Comparison of ENCODE assay signal across 22 cellular contexts in genomic region chr2:31018280-31018679, GRCh38.
DNase-seq lines count a peak whose midpoint lies in the region; ATAC-seq and TF ChIP-seq lines count a peak whose summit lies in the region.
"Had no signal": no experiment of that assay in that cellular context is flagged by ENCODE, and none has a peak within 500 bp of the region (broad histone marks: within the 10 kb centered on the region; RNA-seq: fewer than 3 reads in every experiment).

No MANE protein-coding gene starts in this region.

- H3K4me1 ChIP-seq in heart right ventricle (no peaks in the 10 kb centered on the region), neuronal stem cell (ENCODE audit: control insufficient read depth in 2 of 2, insufficient read depth in 1 of 2, low read depth in 1 of 2, low read length in 2 of 2) (peaks cover 0 to 4% of the 10 kb centered on the region in 2 donors)
- H3K4me1 ChIP-seq in CD8-positive, alpha-beta memory T cell (ENCODE audit: insufficient read depth, low read length): no peaks in the 10 kb centered on the region
- H3K4me1 ChIP-seq: A549, BE2C, Caco-2, HAP-1 had no signal

- no peak overlapping the region for H3K4me2 ChIP-seq in neuronal stem cell (ENCODE audit: insufficient read depth, low read length, poor library complexity, severe bottlenecking)
- H3K4me2 ChIP-seq: A549; BLaER1 treated with 17β-estradiol and CSF1 and Interleukin-3, amounts not matched to agents 10 nM and 100 nM had no signal

- H3K4ac ChIP-seq in neuronal stem cell (ENCODE audit: low read length): no peak overlapping the region

- peak overlapping the region in 1 of 5 experiments; percentile 3 for H3K4me3 Mint-ChIP-seq in brain
- H3K4me3 Mint-ChIP-seq in CD8-positive, alpha-beta memory T cell: no peak overlapping the region
- H3K4me3 Mint-ChIP-seq: CD14-positive monocyte; CD4-positive, alpha-beta T cell; HFFc6 had no signal

- no peaks in the 10 kb centered on the region for H3K36me3 Mint-ChIP-seq in brain
- H3K36me3 Mint-ChIP-seq in CD8-positive, alpha-beta memory T cell: no peaks in the 10 kb centered on the region
- H3K36me3 Mint-ChIP-seq: CD14-positive monocyte had no signal

- no peak overlapping the region for H3K27ac ChIP-seq in heart right ventricle
- H3K27ac ChIP-seq in neuronal stem cell (replicated peaks; ENCODE audit: low read length): no peak overlapping the region
- H3K27ac ChIP-seq in CD8-positive, alpha-beta memory T cell (ENCODE audit: low read depth, low read length): no peak overlapping the region
- H3K27ac ChIP-seq: A549; BLaER1 treated with 17β-estradiol and CSF1 and Interleukin-3, amounts not matched to agents 10 nM and 100 nM had no signal

- DNase-seq in cardiac septum (ENCODE audit: low spot score) (peak; percentile 49), heart right ventricle (no peak), neuronal stem cell (ENCODE audit: low spot score) (no peak), NCI-H345 (lab: John Stamatoyannopoulos, UW) (no peak)
- DNase-seq in CD8-positive, alpha-beta memory T cell: no peak
- DNase-seq: 8988T; ACHN; AML-193; BE2C; Caco-2; CD4-positive, alpha-beta T cell; DMS153; DND-41; GOT3; HFFc6 had no signal

- H2BK15ac ChIP-seq in neuronal stem cell (ENCODE audit: low read length): no peak overlapping the region

- H3K14ac ChIP-seq in neuronal stem cell (ENCODE audit: low read length): no peak overlapping the region

- peaks cover 1% of the 10 kb centered on the region for H3K27me3 Mint-ChIP-seq in brain
- peaks cover 0 to 3% of the 10 kb centered on the region in 2 donors for H3K27me3 Mint-ChIP-seq in CD8-positive, alpha-beta memory T cell
- H3K27me3 Mint-ChIP-seq: CD4-positive, alpha-beta T cell had no signal

- H3K79me1 ChIP-seq in neuronal stem cell (ENCODE audit: low read depth, low read length): no peaks in the 10 kb centered on the region

- no peak overlapping the region for H2AFZ ChIP-seq in neuronal stem cell (ENCODE audit: low read length)

- no peaks in the 10 kb centered on the region for H3K9me3 Mint-ChIP-seq in brain
- no peaks in the 10 kb centered on the region for H3K9me3 Mint-ChIP-seq in CD8-positive, alpha-beta memory T cell
- H3K9me3 Mint-ChIP-seq: CD4-positive, alpha-beta T cell had no signal

- intact Hi-C loops in cardiac septum (cut with DNase I) (no loop called here), heart right ventricle (cut with DNase I) (no loop called here)

- no peak overlapping the region for H3K9ac ChIP-seq in neuronal stem cell (ENCODE audit: low read depth, low read length, poor library complexity)
- H3K9ac ChIP-seq: BLaER1 treated with 17β-estradiol and CSF1 and Interleukin-3, amounts not matched to agents 10 nM and 100 nM had no signal

- H3K9me3 ChIP-seq in heart right ventricle (no peaks in the 10 kb centered on the region), neuronal stem cell (replicated peaks in 1 of 2; ENCODE audit: control insufficient read depth in 2 of 2, insufficient read depth in 1 of 2, low read depth in 1 of 2, low read length in 2 of 2) (no peaks in the 10 kb centered on the region)
- H3K9me3 ChIP-seq in CD8-positive, alpha-beta memory T cell (ENCODE audit: low read length): no peaks in the 10 kb centered on the region
- H3K9me3 ChIP-seq: A549; BE2C; BLaER1 treated with 17β-estradiol and CSF1 and Interleukin-3, amounts not matched to agents 10 nM and 100 nM; Caco-2; HAP-1 had no signal

- no peak overlapping the region for H3K4me3 ChIP-seq in heart right ventricle
- no peak overlapping the region for H3K4me3 ChIP-seq in neuronal stem cell (ENCODE audit: low read length in 2 of 2)
- no peak overlapping the region for H3K4me3 ChIP-seq in CD8-positive, alpha-beta memory T cell (ENCODE audit: low read length)
- H3K4me3 ChIP-seq: A549; BLaER1 treated with 17β-estradiol and CSF1 and Interleukin-3, amounts not matched to agents 10 nM and 100 nM; GM12878; HAP-1 had no signal

- TF ChIP-seq CTCF in heart right ventricle (IDR thresholded peaks at IDR 0.05) (no peak), brain (conservative IDR thresholded peaks at IDR 0.05) (no peak)

- H3K36me3 ChIP-seq in heart right ventricle: no peaks in the 10 kb centered on the region
- no peaks in the 10 kb centered on the region for H3K36me3 ChIP-seq in neuronal stem cell (replicated peaks in 1 of 2; ENCODE audit: control insufficient read depth in 2 of 2, insufficient read depth in 2 of 2, low read length in 2 of 2)
- no peaks in the 10 kb centered on the region for H3K36me3 ChIP-seq in CD8-positive, alpha-beta memory T cell (ENCODE audit: insufficient read depth, low read length)
- H3K36me3 ChIP-seq: BE2C, HAP-1 had no signal

- 88 to 92% methylated on average over 6 of the region's 6 CpGs for WGBS in heart right ventricle, 2 donors
- no CpG with 5 or more reads among the region's 6 CpGs for WGBS in neuronal stem cell (ENCODE audit: extremely low coverage in 2 of 2, insufficient read length in 2 of 2, insufficient replicate concordance in 1 of 2), 2 donors

- H3K23ac ChIP-seq in neuronal stem cell (ENCODE audit: low read depth, low read length, poor library complexity): no peak overlapping the region

- no peak for ATAC-seq in heart right ventricle
- ATAC-seq in GM21529 (IDR thresholded peaks at IDR 0.05; ENCODE audit: unreplicated experiment): no peak
- ATAC-seq: A549, GM12878 had no signal

- H2BK120ac ChIP-seq in neuronal stem cell (ENCODE audit: low read depth, low read length): no peak overlapping the region

- POLR2A ChIA-PET in CD8-positive, alpha-beta memory T cell (lab: Charles Lee): no interaction called here

- no peak overlapping the region for H4K91ac ChIP-seq in neuronal stem cell (ENCODE audit: low read depth, low read length, poor library complexity)

- H4K8ac ChIP-seq in neuronal stem cell (ENCODE audit: low read depth, low read length): no peak overlapping the region

- CTCF ChIA-PET in CD8-positive, alpha-beta memory T cell (lab: Charles Lee): no interaction called here

- peak overlapping the region in 3 of 5 experiments; percentile 63 to 84 (median 82) for H3K27ac Mint-ChIP-seq in brain
- no peak overlapping the region for H3K27ac Mint-ChIP-seq in CD8-positive, alpha-beta memory T cell
- H3K27ac Mint-ChIP-seq: CD4-positive, alpha-beta T cell; HFFc6 had no signal

- peak overlapping the region; percentile 43 for H2BK5ac ChIP-seq in neuronal stem cell (ENCODE audit: low read length)

- no peak overlapping the region for H2BK12ac ChIP-seq in neuronal stem cell (ENCODE audit: low read length)

- no peak overlapping the region for H2AK5ac ChIP-seq in neuronal stem cell (ENCODE audit: low read depth, low read length)

- no peak overlapping the region for H3K18ac ChIP-seq in neuronal stem cell (ENCODE audit: low read length)

- H3K27me3 ChIP-seq in heart right ventricle (peaks cover 0 to 8% (median 0%) of the 10 kb centered on the region in 7 donors), neuronal stem cell (ENCODE audit: control insufficient read depth in 3 of 3, insufficient read depth in 3 of 3, low read depth in 1 of 3, low read length in 3 of 3) (peaks cover 0 to 2% (median 0%) of the 10 kb centered on the region in 3 experiments)
- no peaks in the 10 kb centered on the region for H3K27me3 ChIP-seq in CD8-positive, alpha-beta memory T cell (ENCODE audit: insufficient read depth, low read length, poor library complexity, severe bottlenecking)
- H3K27me3 ChIP-seq: BE2C; BLaER1 treated with 17β-estradiol and CSF1 and Interleukin-3, amounts not matched to agents 10 nM and 100 nM had no signal

- peaks cover 35% of the 10 kb centered on the region for H3K4me1 Mint-ChIP-seq in brain
- no peaks in the 10 kb centered on the region for H3K4me1 Mint-ChIP-seq in CD8-positive, alpha-beta memory T cell

Comparison
In these comparisons a context has a peak if more than half of its experiments do, and no peak if none do; other contexts are left out.
1. H3K27ac Mint-ChIP-seq: peak in brain (3 of 5); none in CD8-positive, alpha-beta memory T cell (0 of 8).